In genomic region chr14:30933937-30934336, GRCh38 we compare ENCODE assay signal across 1 cellular context. TPM values are rescaled to one million over a fixed set of nuclear protein-coding genes. Genes with fewer than 3 reads are reported as not detected.
"Had no signal": no experiment of that assay in that cellular context is flagged by ENCODE, and none has a peak within 500 bp of the region (broad histone marks: within the 10 kb centered on the region; RNA-seq: fewer than 3 reads in every experiment).

No MANE protein-coding gene starts in this region.

RNA-seq across cellular contexts. Expression of gene COCH, which starts 59.6 kb away (rescaled TPM):
- total RNA-seq: mammary epithelial cell had no signal
- polyA plus RNA-seq: mammary epithelial cell had no signal
